Comparison of ENCODE assay signal across 8 cellular contexts in the genomic region with DNA sequence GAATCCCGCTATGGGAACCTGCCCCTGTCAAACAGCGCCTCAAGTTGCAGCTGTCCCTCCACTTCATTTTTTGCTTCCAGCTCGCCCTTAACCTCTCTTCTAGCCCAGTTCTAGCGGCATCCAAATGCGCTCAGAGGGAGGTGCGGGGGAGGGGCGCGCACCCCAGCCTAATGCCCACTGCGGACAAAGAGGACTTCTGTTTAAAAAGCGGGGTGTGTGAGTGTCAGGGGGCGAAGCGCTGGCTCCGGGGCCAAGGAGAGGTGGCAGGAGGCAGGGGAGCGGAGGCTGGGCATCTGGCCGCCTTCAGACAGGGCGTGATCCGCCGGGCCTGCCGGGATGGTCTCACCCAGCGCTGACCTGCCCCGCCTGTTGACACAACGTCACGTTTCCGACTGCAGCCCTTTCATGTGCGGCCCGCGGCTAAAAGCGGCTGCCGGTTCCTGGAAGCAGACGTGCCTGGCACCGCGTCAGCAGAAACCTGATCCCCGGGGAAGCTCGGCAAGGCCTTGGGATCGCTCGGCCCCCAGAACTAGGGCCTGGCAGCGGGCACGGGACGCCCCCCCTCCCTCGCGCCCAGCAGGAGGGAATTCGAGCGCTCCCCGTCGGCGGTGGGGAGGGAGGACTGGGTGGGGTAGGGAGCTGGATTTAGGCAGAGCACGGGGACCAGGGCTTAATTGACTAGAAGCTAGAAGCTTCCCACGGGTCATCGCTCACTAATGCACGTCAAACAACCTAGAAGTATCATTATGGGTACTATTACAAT. TPM values are rescaled to one million over a fixed set of nuclear protein-coding genes. Genes with fewer than 3 reads are reported as not detected.
DNase-seq lines count a peak whose midpoint lies in the region; ATAC-seq and TF ChIP-seq lines count a peak whose summit lies in the region.

No MANE protein-coding gene starts in this region.

- H3K27ac Mint-ChIP-seq in nephron: peak overlapping the region; percentile 58 to 82 (median 60)

- POLR2A ChIA-PET in Panc1 (lab: Charles Lee): interaction anchor here (0.5 to 1.7 kb wide), 3 partner anchors 7 to 121 kb away, joined by 4 to 9 read pairs (median 7); a partner anchor contains a TSS

- peaks cover 58% of the 10 kb centered on the region for H3K4me1 Mint-ChIP-seq in nephron

- peak overlapping the region; percentile 52 for H3K4me3 ChIP-seq in HUES64 (ENCODE audit: low read length)
- H3K4me3 ChIP-seq in Panc1 (ENCODE audit: low read depth in 2 of 2, low read length in 2 of 2): peak overlapping the region; percentile 34 to 39
- peak overlapping the region; percentile 36 for H3K4me3 ChIP-seq in fibroblast of pulmonary artery (replicated peaks; ENCODE audit: low read depth, low read length)
- peak overlapping the region; percentile 28 to 49 (median 43) for H3K4me3 ChIP-seq in stomach

- in situ Hi-C loops in Panc1 (cut with HindIII; ENCODE audit: low pct_unique_long_range_greater_than_20kb, low sequenced_read_pairs): no loop called here

- no peak overlapping the region for H3K27ac ChIP-seq in HUES64 (ENCODE audit: low read depth, low read length)
- H3K27ac ChIP-seq in Panc1 (ENCODE audit: low read length): peak overlapping the region; percentile 95
- H3K27ac ChIP-seq in stomach: peak overlapping the region; percentile 85 to 99 (median 97)

- H3K9me3 ChIP-seq in HUES64 (ENCODE audit: insufficient read depth, low read depth, low read length) (no peaks in the 10 kb centered on the region), Panc1 (ENCODE audit: control insufficient read depth, insufficient read depth, low read depth, low read length) (no peaks in the 10 kb centered on the region), stomach (no peaks in the 10 kb centered on the region)

- no peak overlapping the region; the same call in 1 of the 2 replicates for H3K9ac ChIP-seq in HUES64 (ENCODE audit: low read depth, low read length)

- CTCF ChIA-PET in Panc1 (lab: Charles Lee): no interaction called here

- H3K36me3 ChIP-seq in HUES64 (ENCODE audit: insufficient read depth, low read length) (peaks cover 24% of the 10 kb centered on the region), Panc1 (ENCODE audit: control insufficient read depth, insufficient read depth, low read length) (peaks cover 11% of the 10 kb centered on the region), stomach (peaks cover 6 to 14% (median 9%) of the 10 kb centered on the region in 4 donors)

- WGBS in HUES64: 2% methylated on average over 47 of the region's 50 CpGs
- 1 to 2% (median 1%) methylated on average over 28 to 50 of the region's 50 CpGs for WGBS in stomach, 5 donors

- H3K4me3 Mint-ChIP-seq in nephron: peak overlapping the region; percentile 61 to 69 (median 66)

- BruUV-seq in Panc1 (replicated peaks; lab: Mats Ljungman, UMichigan): no TSS peak

- TF ChIP-seq POLR2A in stomach (IDR thresholded peaks at IDR 0.05): peak in 1 of 4 donors; percentile 47

- DNase-seq in DMS53 treated with DMSO at 0.1 percent for 48 hours (lab: John Stamatoyannopoulos, UW; ENCODE audit: unreplicated experiment): peak; percentile 54
- DNase-seq in Panc1 (ENCODE audit: low read depth, low spot score): no peak
- DNase-seq in activated effector memory CD4-positive, alpha-beta T cell treated with Interleukin-2 at 50 U/mL for 16 hours: peak; percentile 64
- peak; percentile 98 for DNase-seq in fibroblast of pulmonary artery (ENCODE audit: low read depth)
- DNase-seq in stomach: peak; percentile 98

- H3K4me1 ChIP-seq in HUES64 (ENCODE audit: insufficient read depth, low read length): peaks cover 35% of the 10 kb centered on the region
- H3K4me1 ChIP-seq in Panc1 (ENCODE audit: control insufficient read depth, insufficient read depth, low read length): peaks cover 46% of the 10 kb centered on the region
- H3K4me1 ChIP-seq in stomach: peaks cover 47 to 82% (median 69%) of the 10 kb centered on the region in 4 donors

- peaks cover 16% of the 10 kb centered on the region for H3K36me3 Mint-ChIP-seq in nephron (ENCODE audit: low read depth)

- H3K27me3 ChIP-seq in HUES64 (ENCODE audit: insufficient read depth, low read length): no peaks in the 10 kb centered on the region
- no peaks in the 10 kb centered on the region for H3K27me3 ChIP-seq in Panc1 (ENCODE audit: control insufficient read depth, insufficient read depth, low read length)
- H3K27me3 ChIP-seq in stomach: no peaks in the 10 kb centered on the region

- intact Hi-C loops in Panc1 (cut with micrococcal nuclease; ENCODE audit: unreplicated experiment) (loop anchor here (2.0 kb wide), 1 partner anchor 40 kb away; no protein-coding TSS in a partner anchor), stomach (cut with DNase I; ENCODE audit: low total_unique reads) (no loop called here)

- peak; percentile 48 for ATAC-seq in GM21515 (IDR thresholded peaks at IDR 0.05; ENCODE audit: unreplicated experiment)
- ATAC-seq in Panc1: peak; percentile 84

- H3K27me3 Mint-ChIP-seq in nephron (ENCODE audit: low read depth): peaks cover 17% of the 10 kb centered on the region

- no peak for TF ChIP-seq CTCF in Panc1 (IDR thresholded peaks at IDR 0.05)
- TF ChIP-seq CTCF in fibroblast of pulmonary artery (IDR thresholded peaks at IDR 0.05; ENCODE audit: low read length, missing control alignments): no peak
- no peak for TF ChIP-seq CTCF in nephron (IDR thresholded peaks at IDR 0.05; ENCODE audit: unreplicated experiment in 3 of 3)
- TF ChIP-seq CTCF in stomach (IDR thresholded peaks at IDR 0.05): peak in 1 of 7 experiments; percentile 10

- no peaks in the 10 kb centered on the region for H3K9me3 Mint-ChIP-seq in nephron

- TF ChIP-seq EP300 in stomach (IDR thresholded peaks at IDR 0.05): peak; percentile 96

RNA-seq across cellular contexts. Expression of a gene that starts 7.6 kb away (rescaled TPM):
- 2.3 TPM for polyA plus RNA-seq in HUES64 (2013, experiment 1 of 2)
- polyA plus RNA-seq in HUES64 (2013, experiment 2 of 2): 2.5 TPM
- total RNA-seq in Panc1 (2021; ENCODE audit: unreplicated experiment) (78.4 TPM), stomach (10 to 100 TPM in 4 of 5 donors, 1 to 10 TPM in 1; 7.6 to 34.7 (median 26.6) TPM)
- polyA plus RNA-seq in Panc1 (2012; ENCODE audit: insufficient read length): 63.8 TPM
- 10 to 100 TPM; 17.7 to 39.7 (median 24.1) TPM for polyA plus RNA-seq in stomach
